In the genomic region with DNA sequence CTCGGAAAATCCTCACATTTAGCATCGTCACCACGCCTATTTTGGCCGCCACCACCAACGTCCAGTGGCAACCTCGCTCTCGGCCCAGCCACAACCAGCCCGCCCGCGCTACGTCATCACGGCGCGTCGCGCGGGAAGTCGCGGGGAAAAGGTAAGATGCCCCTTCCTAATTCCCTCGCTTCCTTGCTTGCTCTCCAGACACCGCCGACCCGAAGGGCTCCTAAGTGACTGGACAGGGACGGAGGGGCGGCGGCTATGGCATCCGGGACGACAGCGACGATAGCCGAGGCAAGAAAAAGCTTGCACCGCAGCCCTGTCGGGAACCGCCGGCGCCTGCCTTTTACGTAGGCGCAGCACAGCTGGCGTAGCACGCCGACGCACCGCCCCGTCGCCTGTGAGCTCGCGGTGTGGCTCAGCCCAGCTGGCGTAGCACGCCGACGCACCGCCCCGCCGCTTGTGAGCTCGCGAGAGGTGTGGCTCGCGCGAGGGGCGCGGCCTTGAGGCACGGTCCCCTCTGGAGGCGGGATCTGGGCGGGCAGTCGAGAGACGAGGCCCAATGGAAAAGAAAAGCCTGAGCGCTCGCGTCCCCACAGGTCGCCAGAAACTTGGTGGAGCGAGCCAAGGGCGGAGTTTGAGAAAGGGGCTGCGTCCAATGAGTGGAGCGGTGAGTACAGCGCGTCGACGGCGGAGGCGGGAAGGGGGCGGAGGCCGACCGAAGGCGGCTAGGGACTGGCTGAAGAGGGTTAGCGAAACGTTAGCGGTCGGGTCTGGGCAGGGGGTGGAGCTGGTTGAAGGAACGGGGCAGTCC, we compare ENCODE assay signal across 1 cellular context.
TF ChIP-seq lines count a peak whose summit lies in the region.

TSS of gene HDAC6 (plus strand) at position 787 of the 808 bp plus-strand sequence. CDS start 626 bp downstream, outside the sequence.

TF ChIP-seq in HepG2, 621 proteins besides CTCF, POLR2A, EP300 and RAD21 (continued from another document and continues in another):
- TF ChIP-seq ETS1 (CRISPR knock-in tag; IDR thresholded peaks at IDR 0.05) (no peak), NPAS2 (CRISPR knock-in tag; IDR thresholded peaks at IDR 0.05; ENCODE audit: borderline replicate concordance) (no peak), ZNF441 (CRISPR knock-in tag; IDR thresholded peaks at IDR 0.05; ENCODE audit: borderline replicate concordance) (peak; percentile 29; the same call in 1 of the 2 replicates), ZNF577 (CRISPR knock-in tag; IDR thresholded peaks at IDR 0.05; ENCODE audit: borderline replicate concordance, low read depth) (no peak), BCL6 (CRISPR knock-in tag; IDR thresholded peaks at IDR 0.05) (no peak), HNRNPH1 (optimal IDR thresholded peaks at IDR 0.05; ENCODE audit: low read depth, low read length) (no peak), ZNF83 (CRISPR knock-in tag; IDR thresholded peaks at IDR 0.05; ENCODE audit: borderline replicate concordance) (no peak), HOXA3 (CRISPR knock-in tag; IDR thresholded peaks at IDR 0.05) (peak; percentile 96), ZNF546 (CRISPR knock-in tag; conservative IDR thresholded peaks at IDR 0.05) (no peak), ARID2 (CRISPR knock-in tag; IDR thresholded peaks at IDR 0.05; ENCODE audit: borderline replicate concordance) (no peak), ZFP82 (CRISPR knock-in tag; IDR thresholded peaks at IDR 0.05; ENCODE audit: borderline replicate concordance) (no peak), ATAD3A (CRISPR knock-in tag; IDR thresholded peaks at IDR 0.05) (no peak), GZF1 (CRISPR knock-in tag; IDR thresholded peaks at IDR 0.05) (no peak), CBX5 (CRISPR knock-in tag; IDR thresholded peaks at IDR 0.05; ENCODE audit: borderline replicate concordance) (no peak; the same call in 1 of the 2 replicates), XBP1 (CRISPR knock-in tag; IDR thresholded peaks at IDR 0.05) (no peak), CHD4 (IDR thresholded peaks at IDR 0.05; ENCODE audit: borderline replicate concordance, low read length) (no peak), ZHX1 (CRISPR knock-in tag; IDR thresholded peaks at IDR 0.05; ENCODE audit: low read depth) (peak; percentile 92), CERS6 (CRISPR knock-in tag; IDR thresholded peaks at IDR 0.05) (no peak), RORA (CRISPR knock-in tag; IDR thresholded peaks at IDR 0.05) (no peak), ZNF34 (CRISPR knock-in tag; IDR thresholded peaks at IDR 0.05; ENCODE audit: borderline replicate concordance) (no peak), SMC3 (IDR thresholded peaks at IDR 0.05; ENCODE audit: low read length) (no peak), ZC3H4 (CRISPR knock-in tag; IDR thresholded peaks at IDR 0.05; ENCODE audit: borderline replicate concordance) (no peak), ZNF468 (CRISPR knock-in tag; IDR thresholded peaks at IDR 0.05) (no peak), RFX5 (IDR thresholded peaks at IDR 0.05; ENCODE audit: low read depth, low read length) (0 out of 2 replicates have a peak, but pooled peaks have one; percentile 23), RELA (CRISPR knock-in tag; IDR thresholded peaks at IDR 0.05) (no peak), ZSCAN21 (CRISPR knock-in tag; IDR thresholded peaks at IDR 0.05; ENCODE audit: borderline replicate concordance) (no peak; the same call in 1 of the 2 replicates), ZNF234 (CRISPR knock-in tag; conservative IDR thresholded peaks at IDR 0.05) (no peak), ZNF749 (CRISPR knock-in tag; IDR thresholded peaks at IDR 0.05; ENCODE audit: borderline replicate concordance) (no peak), MTA3 (CRISPR knock-in tag; IDR thresholded peaks at IDR 0.05) (no peak), NFE2 (CRISPR knock-in tag; IDR thresholded peaks at IDR 0.05) (no peak), ZNF724P (CRISPR knock-in tag; IDR thresholded peaks at IDR 0.05; ENCODE audit: borderline replicate concordance) (no peak), IKZF1 (IDR thresholded peaks at IDR 0.05) (no peak), FOXK1 (CRISPR knock-in tag; IDR thresholded peaks at IDR 0.05; ENCODE audit: borderline replicate concordance, low read depth) (no peak), ZNF605 (CRISPR knock-in tag; IDR thresholded peaks at IDR 0.05) (0 out of 2 replicates have a peak, but pooled peaks have one; percentile 39), ZNF781 (CRISPR knock-in tag; IDR thresholded peaks at IDR 0.05; ENCODE audit: borderline replicate concordance, not compliant biosample characterization) (no peak), DNMT1 (CRISPR knock-in tag; IDR thresholded peaks at IDR 0.05) (no peak), ZNF782 (CRISPR knock-in tag; IDR thresholded peaks at IDR 0.05; ENCODE audit: borderline replicate concordance) (no peak), ZFP1 (CRISPR knock-in tag; IDR thresholded peaks at IDR 0.05) (0 out of 2 replicates have a peak, but pooled peaks have one; percentile 47), ZNF180 (CRISPR knock-in tag; IDR thresholded peaks at IDR 0.05; ENCODE audit: borderline replicate concordance, low read depth) (no peak), RBFOX2 (IDR thresholded peaks at IDR 0.05; ENCODE audit: low read depth, low read length) (peak; percentile 79)
- TF ChIP-seq, protein P1, sequence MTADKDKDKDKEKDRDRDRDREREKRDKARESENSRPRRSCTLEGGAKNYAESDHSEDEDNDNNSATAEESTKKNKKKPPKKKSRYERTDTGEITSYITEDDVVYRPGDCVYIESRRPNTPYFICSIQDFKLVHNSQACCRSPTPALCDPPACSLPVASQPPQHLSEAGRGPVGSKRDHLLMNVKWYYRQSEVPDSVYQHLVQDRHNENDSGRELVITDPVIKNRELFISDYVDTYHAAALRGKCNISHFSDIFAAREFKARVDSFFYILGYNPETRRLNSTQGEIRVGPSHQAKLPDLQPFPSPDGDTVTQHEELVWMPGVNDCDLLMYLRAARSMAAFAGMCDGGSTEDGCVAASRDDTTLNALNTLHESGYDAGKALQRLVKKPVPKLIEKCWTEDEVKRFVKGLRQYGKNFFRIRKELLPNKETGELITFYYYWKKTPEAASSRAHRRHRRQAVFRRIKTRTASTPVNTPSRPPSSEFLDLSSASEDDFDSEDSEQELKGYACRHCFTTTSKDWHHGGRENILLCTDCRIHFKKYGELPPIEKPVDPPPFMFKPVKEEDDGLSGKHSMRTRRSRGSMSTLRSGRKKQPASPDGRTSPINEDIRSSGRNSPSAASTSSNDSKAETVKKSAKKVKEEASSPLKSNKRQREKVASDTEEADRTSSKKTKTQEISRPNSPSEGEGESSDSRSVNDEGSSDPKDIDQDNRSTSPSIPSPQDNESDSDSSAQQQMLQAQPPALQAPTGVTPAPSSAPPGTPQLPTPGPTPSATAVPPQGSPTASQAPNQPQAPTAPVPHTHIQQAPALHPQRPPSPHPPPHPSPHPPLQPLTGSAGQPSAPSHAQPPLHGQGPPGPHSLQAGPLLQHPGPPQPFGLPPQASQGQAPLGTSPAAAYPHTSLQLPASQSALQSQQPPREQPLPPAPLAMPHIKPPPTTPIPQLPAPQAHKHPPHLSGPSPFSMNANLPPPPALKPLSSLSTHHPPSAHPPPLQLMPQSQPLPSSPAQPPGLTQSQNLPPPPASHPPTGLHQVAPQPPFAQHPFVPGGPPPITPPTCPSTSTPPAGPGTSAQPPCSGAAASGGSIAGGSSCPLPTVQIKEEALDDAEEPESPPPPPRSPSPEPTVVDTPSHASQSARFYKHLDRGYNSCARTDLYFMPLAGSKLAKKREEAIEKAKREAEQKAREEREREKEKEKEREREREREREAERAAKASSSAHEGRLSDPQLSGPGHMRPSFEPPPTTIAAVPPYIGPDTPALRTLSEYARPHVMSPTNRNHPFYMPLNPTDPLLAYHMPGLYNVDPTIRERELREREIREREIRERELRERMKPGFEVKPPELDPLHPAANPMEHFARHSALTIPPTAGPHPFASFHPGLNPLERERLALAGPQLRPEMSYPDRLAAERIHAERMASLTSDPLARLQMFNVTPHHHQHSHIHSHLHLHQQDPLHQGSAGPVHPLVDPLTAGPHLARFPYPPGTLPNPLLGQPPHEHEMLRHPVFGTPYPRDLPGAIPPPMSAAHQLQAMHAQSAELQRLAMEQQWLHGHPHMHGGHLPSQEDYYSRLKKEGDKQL (CRISPR knock-in tag; IDR thresholded peaks at IDR 0.05; ENCODE audit: low read depth), result no peak
- TF ChIP-seq, protein P2, sequence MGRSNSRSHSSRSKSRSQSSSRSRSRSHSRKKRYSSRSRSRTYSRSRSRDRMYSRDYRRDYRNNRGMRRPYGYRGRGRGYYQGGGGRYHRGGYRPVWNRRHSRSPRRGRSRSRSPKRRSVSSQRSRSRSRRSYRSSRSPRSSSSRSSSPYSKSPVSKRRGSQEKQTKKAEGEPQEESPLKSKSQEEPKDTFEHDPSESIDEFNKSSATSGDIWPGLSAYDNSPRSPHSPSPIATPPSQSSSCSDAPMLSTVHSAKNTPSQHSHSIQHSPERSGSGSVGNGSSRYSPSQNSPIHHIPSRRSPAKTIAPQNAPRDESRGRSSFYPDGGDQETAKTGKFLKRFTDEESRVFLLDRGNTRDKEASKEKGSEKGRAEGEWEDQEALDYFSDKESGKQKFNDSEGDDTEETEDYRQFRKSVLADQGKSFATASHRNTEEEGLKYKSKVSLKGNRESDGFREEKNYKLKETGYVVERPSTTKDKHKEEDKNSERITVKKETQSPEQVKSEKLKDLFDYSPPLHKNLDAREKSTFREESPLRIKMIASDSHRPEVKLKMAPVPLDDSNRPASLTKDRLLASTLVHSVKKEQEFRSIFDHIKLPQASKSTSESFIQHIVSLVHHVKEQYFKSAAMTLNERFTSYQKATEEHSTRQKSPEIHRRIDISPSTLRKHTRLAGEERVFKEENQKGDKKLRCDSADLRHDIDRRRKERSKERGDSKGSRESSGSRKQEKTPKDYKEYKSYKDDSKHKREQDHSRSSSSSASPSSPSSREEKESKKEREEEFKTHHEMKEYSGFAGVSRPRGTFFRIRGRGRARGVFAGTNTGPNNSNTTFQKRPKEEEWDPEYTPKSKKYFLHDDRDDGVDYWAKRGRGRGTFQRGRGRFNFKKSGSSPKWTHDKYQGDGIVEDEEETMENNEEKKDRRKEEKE (IDR thresholded peaks at IDR 0.05), result no peak
- TF ChIP-seq, protein P3, sequence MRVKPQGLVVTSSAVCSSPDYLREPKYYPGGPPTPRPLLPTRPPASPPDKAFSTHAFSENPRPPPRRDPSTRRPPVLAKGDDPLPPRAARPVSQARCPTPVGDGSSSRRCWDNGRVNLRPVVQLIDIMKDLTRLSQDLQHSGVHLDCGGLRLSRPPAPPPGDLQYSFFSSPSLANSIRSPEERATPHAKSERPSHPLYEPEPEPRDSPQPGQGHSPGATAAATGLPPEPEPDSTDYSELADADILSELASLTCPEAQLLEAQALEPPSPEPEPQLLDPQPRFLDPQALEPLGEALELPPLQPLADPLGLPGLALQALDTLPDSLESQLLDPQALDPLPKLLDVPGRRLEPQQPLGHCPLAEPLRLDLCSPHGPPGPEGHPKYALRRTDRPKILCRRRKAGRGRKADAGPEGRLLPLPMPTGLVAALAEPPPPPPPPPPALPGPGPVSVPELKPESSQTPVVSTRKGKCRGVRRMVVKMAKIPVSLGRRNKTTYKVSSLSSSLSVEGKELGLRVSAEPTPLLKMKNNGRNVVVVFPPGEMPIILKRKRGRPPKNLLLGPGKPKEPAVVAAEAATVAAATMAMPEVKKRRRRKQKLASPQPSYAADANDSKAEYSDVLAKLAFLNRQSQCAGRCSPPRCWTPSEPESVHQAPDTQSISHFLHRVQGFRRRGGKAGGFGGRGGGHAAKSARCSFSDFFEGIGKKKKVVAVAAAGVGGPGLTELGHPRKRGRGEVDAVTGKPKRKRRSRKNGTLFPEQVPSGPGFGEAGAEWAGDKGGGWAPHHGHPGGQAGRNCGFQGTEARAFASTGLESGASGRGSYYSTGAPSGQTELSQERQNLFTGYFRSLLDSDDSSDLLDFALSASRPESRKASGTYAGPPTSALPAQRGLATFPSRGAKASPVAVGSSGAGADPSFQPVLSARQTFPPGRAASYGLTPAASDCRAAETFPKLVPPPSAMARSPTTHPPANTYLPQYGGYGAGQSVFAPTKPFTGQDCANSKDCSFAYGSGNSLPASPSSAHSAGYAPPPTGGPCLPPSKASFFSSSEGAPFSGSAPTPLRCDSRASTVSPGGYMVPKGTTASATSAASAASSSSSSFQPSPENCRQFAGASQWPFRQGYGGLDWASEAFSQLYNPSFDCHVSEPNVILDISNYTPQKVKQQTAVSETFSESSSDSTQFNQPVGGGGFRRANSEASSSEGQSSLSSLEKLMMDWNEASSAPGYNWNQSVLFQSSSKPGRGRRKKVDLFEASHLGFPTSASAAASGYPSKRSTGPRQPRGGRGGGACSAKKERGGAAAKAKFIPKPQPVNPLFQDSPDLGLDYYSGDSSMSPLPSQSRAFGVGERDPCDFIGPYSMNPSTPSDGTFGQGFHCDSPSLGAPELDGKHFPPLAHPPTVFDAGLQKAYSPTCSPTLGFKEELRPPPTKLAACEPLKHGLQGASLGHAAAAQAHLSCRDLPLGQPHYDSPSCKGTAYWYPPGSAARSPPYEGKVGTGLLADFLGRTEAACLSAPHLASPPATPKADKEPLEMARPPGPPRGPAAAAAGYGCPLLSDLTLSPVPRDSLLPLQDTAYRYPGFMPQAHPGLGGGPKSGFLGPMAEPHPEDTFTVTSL (CRISPR knock-in tag; IDR thresholded peaks at IDR 0.05; ENCODE audit: borderline replicate concordance), result no peak
